In the genomic region with DNA sequence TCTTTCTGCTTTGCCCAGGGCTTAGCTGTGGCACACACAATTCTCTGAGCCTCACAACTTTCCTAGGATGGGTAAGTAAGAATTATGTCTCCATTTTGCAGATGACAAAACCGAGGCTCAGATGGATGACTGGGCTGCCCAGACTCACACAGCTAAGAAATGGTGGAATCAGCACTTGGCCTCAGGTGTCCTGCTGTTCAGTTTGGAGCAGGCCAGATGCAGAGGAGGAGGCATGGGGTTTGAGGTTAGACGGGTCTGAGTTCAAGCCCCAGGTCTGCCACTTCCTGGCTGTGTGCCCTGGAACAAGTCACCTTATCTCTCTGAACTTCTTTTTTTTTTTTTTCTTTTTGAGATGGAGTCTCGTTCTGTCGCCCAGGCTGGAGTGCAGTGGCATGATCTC, we compare ENCODE assay signal across 36 cellular contexts. TPM values are rescaled to one million over a fixed set of nuclear protein-coding genes. Genes with fewer than 3 reads are reported as not detected.
"Had no signal": no experiment of that assay in that cellular context is flagged by ENCODE, and none has a peak within 500 bp of the region (broad histone marks: within the 10 kb centered on the region; RNA-seq: fewer than 3 reads in every experiment).

No MANE protein-coding gene starts in this region.

- H3K27me3 ChIP-seq: body of pancreas, gastrocnemius medialis, pancreas, upper lobe of right lung had no signal

- H3K9me3 Mint-ChIP-seq: activated CD4-positive, alpha-beta memory T cell treated with anti-CD3 and anti-CD28 coated beads, Interleukin-2, amount 10 ng/mL, durations not matched to agents 7 days and 5 days; activated CD4-positive, alpha-beta T cell treated with anti-CD3 and anti-CD28 coated beads, Interleukin-2, amount 10 ng/mL, durations not matched to agents 7 days and 5 days; activated naive CD8-positive, alpha-beta T cell treated with anti-CD3 and anti-CD28 coated beads for 36 hours; activated T-cell treated with anti-CD3 and anti-CD28 coated beads, Interleukin-2, amount 50 U/mL, for 72 hours; effector memory CD8-positive, alpha-beta T cell; mesothelial cell of epicardium; naive B cell; stimulated activated memory B cell treated with anti-CD40 and anti-IgM and Interleukin-4, amounts not matched to agents 10 μg/mL and 1 μg/mL and 100 μg/mL, for 72 hours; stimulated activated naive CD8-positive, alpha-beta T cell treated with anti-CD3 and anti-CD28 coated beads, Interleukin-15, amount 100 ng/mL, for 72 hours; T-helper 1 cell treated with Interleukin-12 subunit alpha and Interleukin-12 subunit beta and Interleukin-4 antibody, amounts not matched to agents 30 μg/mL and 1 μg/mL, for 36 hours had no signal

- FAIRE-seq: islet of Langerhans, pancreas had no signal

- H3K9me3 ChIP-seq: adrenal gland, body of pancreas, gastrocnemius medialis, pancreas, prostate gland, upper lobe of right lung had no signal

- H3K4me1 ChIP-seq: adrenal gland, body of pancreas, pancreas, prostate gland had no signal

- H3K4me3 Mint-ChIP-seq: activated CD4-positive, alpha-beta T cell treated with anti-CD3 and anti-CD28 coated beads, Interleukin-2, amount 10 ng/mL, durations not matched to agents 7 days and 5 days; activated CD8-positive, alpha-beta memory T cell treated with anti-CD3 and anti-CD28 coated beads, Interleukin-2, amount 10 ng/mL, durations not matched to agents 7 days and 5 days; activated naive CD8-positive, alpha-beta T cell treated with anti-CD3 and anti-CD28 coated beads for 36 hours; mesothelial cell of epicardium; stimulated activated memory B cell treated with anti-CD40 and anti-IgM and Interleukin-4, amounts not matched to agents 10 μg/mL and 1 μg/mL and 100 μg/mL, for 72 hours; T-helper 1 cell treated with Interleukin-12 subunit alpha and Interleukin-12 subunit beta and Interleukin-4 antibody, amounts not matched to agents 30 μg/mL and 1 μg/mL, for 36 hours had no signal

- DNase-seq: activated CD4-positive, alpha-beta memory T cell treated with anti-CD3 and anti-CD28 coated beads, Interleukin-2, amount 10 ng/mL, durations not matched to agents 7 days and 5 days; activated CD4-positive, alpha-beta T cell treated with anti-CD3 and anti-CD28 coated beads for 1 hour; activated CD4-positive, alpha-beta T cell treated with anti-CD3 and anti-CD28 coated beads, Interleukin-2, amount 10 ng/mL, durations not matched to agents 7 days and 5 days; activated CD8-positive, alpha-beta memory T cell treated with anti-CD3 and anti-CD28 coated beads, Interleukin-2, amount 10 ng/mL, durations not matched to agents 7 days and 5 days; activated naive CD4-positive, alpha-beta T cell; activated naive CD8-positive, alpha-beta T cell treated with anti-CD3 and anti-CD28 coated beads for 36 hours; activated T-cell treated with anti-CD3 and anti-CD28 coated beads for 4 hours; activated T-cell treated with anti-CD3 and anti-CD28 coated beads, Interleukin-2, amount 50 U/mL, for 72 hours; adrenal gland; aorta; body of pancreas; cerebellar nuclear complex; effector memory CD8-positive, alpha-beta T cell; erythroblast; gastrocnemius medialis; glutamatergic neuron; left ventricle myocardium superior; mammary epithelial cell; naive B cell; nucleus accumbens; retina; stimulated activated CD4-positive, alpha-beta T cell treated with anti-CD3 and anti-CD28 coated beads, Interleukin-1b, Interleukin-23, amount 100 ng/mL, for 48 hours; stimulated activated CD4-positive, alpha-beta T cell treated with anti-CD3 and anti-CD28 coated beads, Interleukin-4, amount 100 ng/mL, for 4 hours; stimulated activated CD8-positive, alpha-beta memory T cell treated with anti-CD3 and anti-CD28 coated beads, Interleukin-4, amount 100 ng/mL, for 48 hours; stimulated activated naive CD8-positive, alpha-beta T cell treated with anti-CD3 and anti-CD28 coated beads, Interleukin-15, amount 100 ng/mL, for 72 hours; substantia nigra; T1000; upper lobe of right lung had no signal

- H3K27ac ChIP-seq: adrenal gland, body of pancreas, coronary artery, pancreas, prostate gland, upper lobe of right lung had no signal

- H3K36me3 Mint-ChIP-seq: activated CD8-positive, alpha-beta memory T cell treated with anti-CD3 and anti-CD28 coated beads, Interleukin-2, amount 10 ng/mL, durations not matched to agents 7 days and 5 days; activated naive CD8-positive, alpha-beta T cell treated with anti-CD3 and anti-CD28 coated beads for 36 hours; mesothelial cell of epicardium; naive B cell; stimulated activated memory B cell treated with anti-CD40 and anti-IgM and Interleukin-4, amounts not matched to agents 10 μg/mL and 1 μg/mL and 100 μg/mL, for 72 hours had no signal

- H3K36me3 ChIP-seq: adrenal gland, gastrocnemius medialis, pancreas, prostate gland, upper lobe of right lung had no signal

- H3K4me3 ChIP-seq: adrenal gland, body of pancreas, coronary artery, gastrocnemius medialis, pancreas, prostate gland, smooth muscle cell, upper lobe of right lung had no signal

- H3K27ac Mint-ChIP-seq: activated naive CD8-positive, alpha-beta T cell treated with anti-CD3 and anti-CD28 coated beads for 36 hours; activated T-cell treated with anti-CD3 and anti-CD28 coated beads, Interleukin-2, amount 50 U/mL, for 72 hours; stimulated activated memory B cell treated with anti-CD40 and anti-IgM and Interleukin-4, amounts not matched to agents 10 μg/mL and 1 μg/mL and 100 μg/mL, for 72 hours; T-helper 1 cell treated with Interleukin-12 subunit alpha and Interleukin-12 subunit beta and Interleukin-4 antibody, amounts not matched to agents 30 μg/mL and 1 μg/mL, for 36 hours had no signal

- ATAC-seq: activated CD8-positive, alpha-beta memory T cell treated with anti-CD3 and anti-CD28 coated beads, Interleukin-2, amount 10 ng/mL, durations not matched to agents 7 days and 5 days; activated T-cell treated with anti-CD3 and anti-CD28 coated beads, Interleukin-2, amount 50 U/mL, for 72 hours; body of pancreas; effector memory CD8-positive, alpha-beta T cell; gastrocnemius medialis; left ventricle myocardium superior; pancreas; stimulated activated memory B cell treated with anti-CD40 and anti-IgM and Interleukin-4, amounts not matched to agents 10 μg/mL and 1 μg/mL and 100 μg/mL, for 72 hours; stimulated activated naive CD8-positive, alpha-beta T cell treated with anti-CD3 and anti-CD28 coated beads, Interleukin-15, amount 100 ng/mL, for 72 hours; upper lobe of right lung had no signal

- H3K4me1 Mint-ChIP-seq: naive B cell; stimulated activated memory B cell treated with anti-CD40 and anti-IgM and Interleukin-4, amounts not matched to agents 10 μg/mL and 1 μg/mL and 100 μg/mL, for 72 hours had no signal

RNA-seq across cellular contexts. Expression of gene MEOX1, which starts 1.7 kb away (rescaled TPM):
- total RNA-seq: mammary epithelial cell had no signal
- polyA plus RNA-seq: mammary epithelial cell had no signal
